ENCODE assay signal across 26 cellular contexts in genomic region chr16:3671424-3671823, GRCh38. TPM values are rescaled to one million over a fixed set of nuclear protein-coding genes. Genes with fewer than 3 reads are reported as not detected.
A peak's percentile ranks its signal among the peaks of the same experiment; 100 is the strongest.
DNase-seq lines count a peak whose midpoint lies in the region; ATAC-seq and TF ChIP-seq lines count a peak whose summit lies in the region.
"Had no signal": no experiment of that assay in that cellular context is flagged by ENCODE, and none has a peak within 500 bp of the region (broad histone marks: within the 10 kb centered on the region; RNA-seq: fewer than 3 reads in every experiment).

No MANE protein-coding gene starts in this region.

- peak overlapping the region; percentile 19 for H3K27ac ChIP-seq in RWPE1
- no peak overlapping the region for H3K27ac ChIP-seq in right lobe of liver
- no peak overlapping the region for H3K27ac ChIP-seq in coronary artery
- H3K27ac ChIP-seq in effector memory CD4-positive, alpha-beta T cell (ENCODE audit: insufficient read depth, low read length, poor library complexity, severe bottlenecking), result no peak overlapping the region
- H3K27ac ChIP-seq: BLaER1, HL-60, SK-N-MC had no signal

- no peak for DNase-seq in activated naive CD4-positive, alpha-beta T cell treated with anti-CD3 and anti-CD28 coated beads, Interleukin-2, amount 10 ng/mL, durations not matched to agents 7 days and 5 days
- no peak for DNase-seq in activated naive CD4-positive, alpha-beta T cell treated with anti-CD3 and anti-CD28 coated beads for 36 hours
- DNase-seq in D341Med (ENCODE audit: low spot score) (peak; percentile 28), RWPE1 (ENCODE audit: low spot score) (no peak), right lobe of liver (peak in 2 of 3 donors; percentile 17 to 44), coronary artery (ENCODE audit: low spot score) (no peak)
- DNase-seq in effector memory CD4-positive, alpha-beta T cell, result no peak
- DNase-seq: CD4-positive, alpha-beta T cell; COR-L47; HFFc6; Kasumi-1; MG63; NCI-H1105 treated with DMSO at 0.1 percent for 48 hours; NCI-H146; NCI-H2029; NCI-H446 treated with DMSO at 0.1 percent for 48 hours; NCI-H526; NCI-H82; RPMI8226; SIG-M5 had no signal

- H3K36me3 ChIP-seq in right lobe of liver, result peaks cover 0 to 27% (median 12%) of the 10 kb centered on the region in 4 donors
- peaks cover 28% of the 10 kb centered on the region for H3K36me3 ChIP-seq in effector memory CD4-positive, alpha-beta T cell (ENCODE audit: control insufficient read depth, insufficient read depth, low read length)

- no peaks in the 10 kb centered on the region for H3K9me3 Mint-ChIP-seq in activated naive CD4-positive, alpha-beta T cell treated with anti-CD3 and anti-CD28 coated beads, Interleukin-2, amount 10 ng/mL, durations not matched to agents 7 days and 5 days
- no peaks in the 10 kb centered on the region for H3K9me3 Mint-ChIP-seq in activated naive CD4-positive, alpha-beta T cell treated with anti-CD3 and anti-CD28 coated beads for 36 hours
- H3K9me3 Mint-ChIP-seq: CD4-positive, alpha-beta T cell; GM23338 had no signal

- H3K4me1 Mint-ChIP-seq in activated naive CD4-positive, alpha-beta T cell treated with anti-CD3 and anti-CD28 coated beads, Interleukin-2, amount 10 ng/mL, durations not matched to agents 7 days and 5 days, result peaks cover 19% of the 10 kb centered on the region
- peaks cover 4% of the 10 kb centered on the region for H3K4me1 Mint-ChIP-seq in activated naive CD4-positive, alpha-beta T cell treated with anti-CD3 and anti-CD28 coated beads for 36 hours (ENCODE audit: low read depth)
- H3K4me1 Mint-ChIP-seq: GM23338 had no signal

- no peak for TF ChIP-seq POLR2A in right lobe of liver (IDR thresholded peaks at IDR 0.05)

- ATAC-seq in right lobe of liver, result peak in 1 of 4 donors; percentile 13
- no peak for ATAC-seq in HG03108 (IDR thresholded peaks at IDR 0.05; ENCODE audit: unreplicated experiment)
- ATAC-seq: GM23338 had no signal

- H3K27me3 ChIP-seq in right lobe of liver, result no peaks in the 10 kb centered on the region
- no peaks in the 10 kb centered on the region for H3K27me3 ChIP-seq in effector memory CD4-positive, alpha-beta T cell (replicated peaks; ENCODE audit: control insufficient read depth, insufficient read depth, low read length, poor library complexity, severe bottlenecking)
- H3K27me3 ChIP-seq: BLaER1, MG63 had no signal

- 83% methylated on average over 1 of the region's 11 CpGs for WGBS in right lobe of liver (ENCODE audit: insufficient coverage, low coverage, low lambda C conversion rate, missing lambda C conversion rate)

- POLR2A ChIA-PET in RWPE1 (lab: Yijun Ruan, JAX; ENCODE audit: low non-redundant PET), result no interaction called here

- no peaks in the 10 kb centered on the region for H3K27me3 Mint-ChIP-seq in activated naive CD4-positive, alpha-beta T cell treated with anti-CD3 and anti-CD28 coated beads, Interleukin-2, amount 10 ng/mL, durations not matched to agents 7 days and 5 days
- H3K27me3 Mint-ChIP-seq in activated naive CD4-positive, alpha-beta T cell treated with anti-CD3 and anti-CD28 coated beads for 36 hours (ENCODE audit: low read depth), result no peaks in the 10 kb centered on the region
- H3K27me3 Mint-ChIP-seq: CD4-positive, alpha-beta T cell had no signal

- CTCF ChIA-PET in activated naive CD4-positive, alpha-beta T cell treated with anti-CD3 and anti-CD28 coated beads, Interleukin-2, amount 10 ng/mL, durations not matched to agents 7 days and 5 days (lab: Charles Lee), result no interaction called here
- CTCF ChIA-PET in activated naive CD4-positive, alpha-beta T cell treated with anti-CD3 and anti-CD28 coated beads for 36 hours (lab: Charles Lee), result interaction anchor here (0.6 kb wide), 1 partner anchor 16 kb away, joined by 3 read pairs; no protein-coding TSS in a partner anchor
- CTCF ChIA-PET in RWPE1 (lab: Yijun Ruan, JAX), result no interaction called here

- intact Hi-C loops in activated naive CD4-positive, alpha-beta T cell treated with anti-CD3 and anti-CD28 coated beads for 36 hours (cut with micrococcal nuclease), result no loop called here
- intact Hi-C loops in right lobe of liver (cut with DNase I), result no loop called here

- TF ChIP-seq CTCF in RWPE1 (conservative IDR thresholded peaks at IDR 0.05; ENCODE audit: low read depth) (no peak), right lobe of liver (IDR thresholded peaks at IDR 0.05) (no peak), coronary artery (IDR thresholded peaks at IDR 0.05) (no peak)

- H3K27ac Mint-ChIP-seq in activated naive CD4-positive, alpha-beta T cell treated with anti-CD3 and anti-CD28 coated beads, Interleukin-2, amount 10 ng/mL, durations not matched to agents 7 days and 5 days, result peak overlapping the region; percentile 49
- no peak overlapping the region for H3K27ac Mint-ChIP-seq in activated naive CD4-positive, alpha-beta T cell treated with anti-CD3 and anti-CD28 coated beads for 36 hours
- H3K27ac Mint-ChIP-seq: CD4-positive, alpha-beta T cell; GM23338; HFFc6 had no signal

- no peak overlapping the region for H3K4me3 Mint-ChIP-seq in activated naive CD4-positive, alpha-beta T cell treated with anti-CD3 and anti-CD28 coated beads, Interleukin-2, amount 10 ng/mL, durations not matched to agents 7 days and 5 days
- H3K4me3 Mint-ChIP-seq in activated naive CD4-positive, alpha-beta T cell treated with anti-CD3 and anti-CD28 coated beads for 36 hours, result no peak overlapping the region
- H3K4me3 Mint-ChIP-seq: CD4-positive, alpha-beta T cell; GM23338; HFFc6 had no signal

- H3K4me1 ChIP-seq in right lobe of liver, result no peaks in the 10 kb centered on the region
- H3K4me1 ChIP-seq in effector memory CD4-positive, alpha-beta T cell (ENCODE audit: control insufficient read depth, insufficient read depth, low read length, poor library complexity, severe bottlenecking), result no peaks in the 10 kb centered on the region
- H3K4me1 ChIP-seq: HAP-1 had no signal

- H3K4me3 ChIP-seq in right lobe of liver, result no peak overlapping the region
- H3K4me3 ChIP-seq in coronary artery, result no peak overlapping the region
- H3K4me3 ChIP-seq in effector memory CD4-positive, alpha-beta T cell (ENCODE audit: insufficient read depth, low read depth, low read length, poor library complexity, severe bottlenecking), result no peak overlapping the region
- H3K4me3 ChIP-seq: BLaER1, GM23338, HAP-1, MG63, SK-N-MC had no signal

- no peaks in the 10 kb centered on the region for H3K9me3 ChIP-seq in right lobe of liver
- H3K9me3 ChIP-seq in effector memory CD4-positive, alpha-beta T cell (ENCODE audit: control insufficient read depth, low read length), result no peaks in the 10 kb centered on the region
- H3K9me3 ChIP-seq: BLaER1, HAP-1, MG63 had no signal

- H3K36me3 Mint-ChIP-seq in activated naive CD4-positive, alpha-beta T cell treated with anti-CD3 and anti-CD28 coated beads, Interleukin-2, amount 10 ng/mL, durations not matched to agents 7 days and 5 days, result peaks cover 40% of the 10 kb centered on the region
- peaks cover 30% of the 10 kb centered on the region for H3K36me3 Mint-ChIP-seq in activated naive CD4-positive, alpha-beta T cell treated with anti-CD3 and anti-CD28 coated beads for 36 hours (ENCODE audit: low read depth)

RNA-seq across cellular contexts. Expression of gene DNASE1, which starts 16.9 kb away (rescaled TPM):
- 10 to 100 TPM; 13.5 to 13.8 TPM for total RNA-seq in activated naive CD4-positive, alpha-beta T cell treated with anti-CD3 and anti-CD28 coated beads for 36 hours
- 1 to 10 TPM; 1.4 to 6.2 (median 3.1) TPM for total RNA-seq in right lobe of liver

RNA-seq across cellular contexts. Expression of gene TRAP1, which starts 45.9 kb away (rescaled TPM):
- 100 to 1,000 TPM; 384 to 396 TPM for total RNA-seq in activated naive CD4-positive, alpha-beta T cell treated with anti-CD3 and anti-CD28 coated beads for 36 hours
- 100 to 1,000 TPM in 4 of 6 experiments, 10 to 100 TPM in 2; 93.4 to 169 (median 123) TPM for total RNA-seq in right lobe of liver

Comparison
In these comparisons a context has a peak if more than half of its experiments do, and no peak if none do; other contexts are left out.
1. DNase-seq: peak in D341Med (single experiment) and right lobe of liver (2 of 3); none in activated naive CD4-positive, alpha-beta T cell treated with anti-CD3 and anti-CD28 coated beads, Interleukin-2, amount 10 ng/mL, durations not matched to agents 7 days and 5 days (single experiment), activated naive CD4-positive, alpha-beta T cell treated with anti-CD3 and anti-CD28 coated beads for 36 hours (single experiment), RWPE1 (single experiment), coronary artery (single experiment) and effector memory CD4-positive, alpha-beta T cell (0 of 3).